ENCODE assay signal across 8 cellular contexts in the genomic region with DNA sequence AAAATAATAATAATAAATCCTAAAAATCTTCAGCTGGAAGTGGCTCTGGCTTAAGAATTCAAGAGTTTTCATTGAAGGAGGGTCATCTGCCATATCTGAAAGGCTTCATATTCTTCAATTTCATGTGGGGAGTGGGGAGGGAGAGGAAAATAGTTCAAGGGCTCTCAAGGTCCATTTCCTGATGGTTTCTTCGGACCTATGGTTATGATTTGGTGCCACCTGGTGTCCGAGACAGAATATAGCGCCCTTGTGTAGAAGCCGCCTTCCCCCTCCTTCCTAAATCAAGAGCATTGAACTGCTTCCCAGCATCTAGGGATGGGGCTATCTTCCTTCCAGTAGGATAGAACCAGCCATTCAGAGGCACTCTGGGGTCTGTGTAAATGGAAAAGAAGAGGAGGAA. TPM values are rescaled to one million over a fixed set of nuclear protein-coding genes. Genes with fewer than 3 reads are reported as not detected.
DNase-seq lines count a peak whose midpoint lies in the region; ATAC-seq, FAIRE-seq and TF ChIP-seq lines count a peak whose summit lies in the region.

No MANE protein-coding gene starts in this region.

- CTCF ChIA-PET in CD4-positive, alpha-beta memory T cell (lab: Charles Lee; ENCODE audit: partially characterized antibody) = interaction anchor here (1.3 to 4.9 kb wide), 10 partner anchors 12 to 728 kb away, joined by 3 to 31 read pairs (median 6); no protein-coding TSS in a partner anchor

- no peak overlapping the region for H3K4me3 Mint-ChIP-seq in CD4-positive, alpha-beta memory T cell
- H3K4me3 Mint-ChIP-seq in activated CD4-positive, alpha-beta T cell treated with anti-CD3 and anti-CD28 coated beads, Interleukin-2, amount 10 ng/mL, durations not matched to agents 24 days and 14 days = no peak overlapping the region

- FAIRE-seq in endometrium (lab: Jason Lieb, UNC) = peak; percentile 48

- 0 to 2% methylated on average over 3 to 4 of the region's 4 CpGs for WGBS in upper lobe of left lung, 2 donors

- peak in 4 of 5 donors; percentile 39 to 54 (median 45) for DNase-seq in CD4-positive, alpha-beta memory T cell
- DNase-seq in HAP-1 (ENCODE audit: low spot score in 2 of 2) (peak; percentile 78), NCI-H345 treated with DMSO at 0.1 percent for 48 hours (lab: John Stamatoyannopoulos, UW; ENCODE audit: unreplicated experiment) (peak; percentile 36), mucosa of descending colon (peak in 2 of 3 donors; percentile 34 to 68), upper lobe of left lung (peak in 1 of 2 donors; percentile 51)
- DNase-seq in activated CD4-positive, alpha-beta T cell treated with anti-CD3 and anti-CD28 coated beads, Interleukin-2, amount 10 ng/mL, durations not matched to agents 24 days and 14 days = peak; percentile 79

- peaks cover 0 to 29% of the 10 kb centered on the region in 2 donors for H3K36me3 Mint-ChIP-seq in CD4-positive, alpha-beta memory T cell
- H3K36me3 Mint-ChIP-seq in activated CD4-positive, alpha-beta T cell treated with anti-CD3 and anti-CD28 coated beads, Interleukin-2, amount 10 ng/mL, durations not matched to agents 24 days and 14 days (ENCODE audit: low read depth) = peaks cover 24% of the 10 kb centered on the region

- in situ Hi-C loops in HAP-1 (cut with MboI; ENCODE audit: low sequenced_read_pairs) = loop anchor here (10.0 to 25.0 kb wide), 2 partner anchors 404 to 717 kb away; no protein-coding TSS in a partner anchor

- peaks cover 0 to 1% (median 0%) of the 10 kb centered on the region in 8 donors for H3K9me3 Mint-ChIP-seq in CD4-positive, alpha-beta memory T cell
- no peaks in the 10 kb centered on the region for H3K9me3 Mint-ChIP-seq in activated CD4-positive, alpha-beta T cell treated with anti-CD3 and anti-CD28 coated beads, Interleukin-2, amount 10 ng/mL, durations not matched to agents 24 days and 14 days

- TF ChIP-seq POLR2A in upper lobe of left lung (IDR thresholded peaks at IDR 0.05) = no peak

- peaks cover 8% of the 10 kb centered on the region for H3K4me1 ChIP-seq in CD4-positive, alpha-beta memory T cell (ENCODE audit: insufficient read depth, low read length)
- H3K4me1 ChIP-seq in HAP-1 = peaks cover 26% of the 10 kb centered on the region
- no peaks in the 10 kb centered on the region for H3K4me1 ChIP-seq in mucosa of descending colon (ENCODE audit: low read depth)
- H3K4me1 ChIP-seq in upper lobe of left lung = peaks cover 0 to 6% (median 2%) of the 10 kb centered on the region in 4 donors

- no peaks in the 10 kb centered on the region for H3K27me3 Mint-ChIP-seq in CD4-positive, alpha-beta memory T cell
- no peaks in the 10 kb centered on the region for H3K27me3 Mint-ChIP-seq in activated CD4-positive, alpha-beta T cell treated with anti-CD3 and anti-CD28 coated beads, Interleukin-2, amount 10 ng/mL, durations not matched to agents 24 days and 14 days

- no peaks in the 10 kb centered on the region for H3K36me3 ChIP-seq in CD4-positive, alpha-beta memory T cell (ENCODE audit: insufficient read depth, low read length)
- no peaks in the 10 kb centered on the region for H3K36me3 ChIP-seq in HAP-1 (replicated peaks)
- H3K36me3 ChIP-seq in mucosa of descending colon (ENCODE audit: low read depth) = no peaks in the 10 kb centered on the region
- no peaks in the 10 kb centered on the region for H3K36me3 ChIP-seq in upper lobe of left lung

- H3K27me3 ChIP-seq in CD4-positive, alpha-beta memory T cell (ENCODE audit: insufficient read depth, low read length) = no peaks in the 10 kb centered on the region
- no peaks in the 10 kb centered on the region for H3K27me3 ChIP-seq in HAP-1 (ENCODE audit: low read depth)
- H3K27me3 ChIP-seq in upper lobe of left lung = no peaks in the 10 kb centered on the region

- H3K4me3 ChIP-seq in CD4-positive, alpha-beta memory T cell (ENCODE audit: low read length in 2 of 2) = no peak overlapping the region
- no peak overlapping the region for H3K4me3 ChIP-seq in HAP-1
- no peak overlapping the region for H3K4me3 ChIP-seq in mucosa of descending colon
- H3K4me3 ChIP-seq in upper lobe of left lung = no peak overlapping the region

- peaks cover 5 to 23% (median 16%) of the 10 kb centered on the region in 4 donors for H3K4me1 Mint-ChIP-seq in CD4-positive, alpha-beta memory T cell
- H3K4me1 Mint-ChIP-seq in activated CD4-positive, alpha-beta T cell treated with anti-CD3 and anti-CD28 coated beads, Interleukin-2, amount 10 ng/mL, durations not matched to agents 24 days and 14 days = peaks cover 13% of the 10 kb centered on the region

- peak overlapping the region in 6 of 7 donors; percentile 14 to 86 (median 71) for H3K27ac Mint-ChIP-seq in CD4-positive, alpha-beta memory T cell
- H3K27ac Mint-ChIP-seq in activated CD4-positive, alpha-beta T cell treated with anti-CD3 and anti-CD28 coated beads, Interleukin-2, amount 10 ng/mL, durations not matched to agents 24 days and 14 days = no peak overlapping the region

- TF ChIP-seq CTCF in mucosa of descending colon (IDR thresholded peaks at IDR 0.05) (no peak), upper lobe of left lung (IDR thresholded peaks at IDR 0.05) (peak; percentile 47 to 71 (median 68))

- H3K27ac ChIP-seq in CD4-positive, alpha-beta memory T cell (ENCODE audit: low read depth, low read length) = no peak overlapping the region
- no peak overlapping the region for H3K27ac ChIP-seq in upper lobe of left lung

- ATAC-seq in mucosa of descending colon = peak; percentile 63
- peak; percentile 64 to 73 for ATAC-seq in upper lobe of left lung (ENCODE audit: low FRiP score in 2 of 2)
- no peak for ATAC-seq in HG03457 (IDR thresholded peaks at IDR 0.05; ENCODE audit: unreplicated experiment)

- no peak for TF ChIP-seq EP300 in upper lobe of left lung (IDR thresholded peaks at IDR 0.05)

- POLR2A ChIA-PET in CD4-positive, alpha-beta memory T cell (lab: Charles Lee; ENCODE audit: partially characterized antibody) = interaction anchor here (1.4 kb wide), 2 partner anchors 17 to 78 kb away, joined by 3 read pairs; no protein-coding TSS in a partner anchor

- H3K9me3 ChIP-seq in CD4-positive, alpha-beta memory T cell (ENCODE audit: control insufficient read depth in 1 of 2, low read length in 2 of 2) = no peaks in the 10 kb centered on the region
- H3K9me3 ChIP-seq in HAP-1 (no peaks in the 10 kb centered on the region), mucosa of descending colon (no peaks in the 10 kb centered on the region), upper lobe of left lung (no peaks in the 10 kb centered on the region)

- intact Hi-C loops in CD4-positive, alpha-beta memory T cell (cut with micrococcal nuclease) = loop anchor here (1.0 to 2.0 kb wide), 4 partner anchors 50 to 410 kb away; no protein-coding TSS in a partner anchor
- intact Hi-C loops in activated CD4-positive, alpha-beta T cell treated with anti-CD3 and anti-CD28 coated beads, Interleukin-2, amount 10 ng/mL, durations not matched to agents 24 days and 14 days (cut with micrococcal nuclease) = loop anchor here (1.0 to 10.0 kb wide), 3 partner anchors 81 to 404 kb away; no protein-coding TSS in a partner anchor
- intact Hi-C loops in mucosa of descending colon (cut with DNase I, micrococcal nuclease) = no loop called here

RNA-seq across cellular contexts. Expression of gene NLGN3, which starts 34.3 kb away (rescaled TPM):
- total RNA-seq in CD4-positive, alpha-beta memory T cell = 1 to 10 TPM; 2.2 to 2.3 TPM
- under 1 TPM; 0.21 to 0.25 TPM for polyA plus RNA-seq in CD4-positive, alpha-beta memory T cell
- total RNA-seq in activated CD4-positive, alpha-beta T cell treated with anti-CD3 and anti-CD28 coated beads, Interleukin-2, amount 10 ng/mL, durations not matched to agents 24 days and 14 days = 1.0 and 1.1 TPM in 2 replicates
- 1 to 10 TPM in 1 of 3 donors, under 1 TPM in 2; 0.46 to 3.1 (median 0.94) TPM for total RNA-seq in mucosa of descending colon
- 1 to 10 TPM in 1 of 6 donors, under 1 TPM in 4, not detected in 1; 0.20 to 1.0 (median 0.61) TPM for total RNA-seq in upper lobe of left lung

RNA-seq across cellular contexts. Expression of gene GJB1, which starts 44.1 kb away (rescaled TPM):
- total RNA-seq in CD4-positive, alpha-beta memory T cell = not detected
- not detected for polyA plus RNA-seq in CD4-positive, alpha-beta memory T cell
- not detected in 2 replicates for total RNA-seq in activated CD4-positive, alpha-beta T cell treated with anti-CD3 and anti-CD28 coated beads, Interleukin-2, amount 10 ng/mL, durations not matched to agents 24 days and 14 days
- 10 to 100 TPM; 24.2 to 78.9 (median 58.2) TPM for total RNA-seq in mucosa of descending colon
- total RNA-seq in upper lobe of left lung = 1 to 10 TPM in 3 of 6 donors, not detected in 3; 1.4 to 4.0 (median 2.7) TPM

Comparison
In these comparisons a context has a peak if more than half of its experiments do, and no peak if none do; other contexts are left out.
1. RNA of gene GJB1, which starts 44.1 kb away (total RNA-seq): 24.2 to 78.9 TPM in mucosa of descending colon; 1.4 to 4.0 TPM in upper lobe of left lung, not detected in CD4-positive, alpha-beta memory T cell and not detected in activated CD4-positive, alpha-beta T cell treated with anti-CD3 and anti-CD28 coated beads, Interleukin-2, amount 10 ng/mL, durations not matched to agents 24 days and 14 days; every median in the first group is over 4 times any median in the second.
2. intact Hi-C loops: an anchor here in CD4-positive, alpha-beta memory T cell (1.0 to 2.0 kb wide) and activated CD4-positive, alpha-beta T cell treated with anti-CD3 and anti-CD28 coated beads, Interleukin-2, amount 10 ng/mL, durations not matched to agents 24 days and 14 days (1.0 to 10.0 kb wide); none called in mucosa of descending colon.